8 cellular contexts compared by ENCODE assay signal in the genomic region with DNA sequence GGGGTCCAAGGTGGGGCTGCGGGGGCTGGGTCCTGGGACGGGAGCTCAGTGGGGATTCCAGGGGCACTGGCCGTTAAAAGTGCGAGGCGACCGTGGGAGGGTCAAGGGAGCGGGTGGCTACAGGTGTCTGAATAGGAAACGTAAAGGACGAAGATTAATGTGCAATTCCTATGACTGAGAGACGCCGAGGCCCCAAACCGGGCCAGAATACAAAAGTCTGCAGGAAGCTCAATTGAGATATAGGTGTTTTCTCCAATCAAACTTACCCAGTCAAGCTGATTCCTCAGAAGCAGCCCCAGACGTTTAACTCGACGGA. TPM values are rescaled to one million over a fixed set of nuclear protein-coding genes. Genes with fewer than 3 reads are reported as not detected.
A peak's percentile ranks its signal among the peaks of the same experiment; 100 is the strongest.
DNase-seq lines count a peak whose midpoint lies in the region; ATAC-seq and TF ChIP-seq lines count a peak whose summit lies in the region.

A gene (minus strand): TSS at position 305 of the 316 bp plus-strand sequence. CDS start 7,247 bp downstream, outside the sequence.

- peak within 1 kb of the TSS; percentile 79 for H3K27ac ChIP-seq in CD8-positive, alpha-beta T cell (ENCODE audit: low read depth, low read length)
- peak within 1 kb of the TSS; percentile 8 for H3K27ac ChIP-seq in iPS-18a (ENCODE audit: low read length)

- H3K36me3 ChIP-seq in CD8-positive, alpha-beta T cell (ENCODE audit: insufficient read depth, low read length), result no peaks in the 10 kb centered on the region
- no peaks in the 10 kb centered on the region for H3K36me3 ChIP-seq in iPS-18a (ENCODE audit: control insufficient read depth, low read depth, low read length)

- H3K9ac ChIP-seq in iPS-18a (ENCODE audit: low read length), result peak within 1 kb of the TSS; percentile 63

- no peaks in the 10 kb centered on the region for H3K27me3 ChIP-seq in CD8-positive, alpha-beta T cell (ENCODE audit: insufficient read depth, low read length)
- H3K27me3 ChIP-seq in iPS-18a (ENCODE audit: control insufficient read depth, insufficient read depth, low read length), result no peaks in the 10 kb centered on the region

- no peaks in the 10 kb centered on the region for H3K9me3 ChIP-seq in CD8-positive, alpha-beta T cell (ENCODE audit: low read length)
- H3K9me3 ChIP-seq in iPS-18a (ENCODE audit: control insufficient read depth, low read depth, low read length), result no peaks in the 10 kb centered on the region

- H3K4me1 ChIP-seq in CD8-positive, alpha-beta T cell (ENCODE audit: insufficient read depth, low read length), result peaks cover 22% of the 10 kb centered on the region
- H3K4me1 ChIP-seq in iPS-18a (ENCODE audit: control insufficient read depth, low read depth, low read length), result peaks cover 23% of the 10 kb centered on the region

- POLR2A ChIA-PET in CD8-positive, alpha-beta T cell (lab: Charles Lee), result interaction anchor here (0.7 to 4.6 kb wide), 14 partner anchors 10 to 903 kb away, joined by 3 to 53 read pairs (median 4); a partner anchor contains a TSS
- POLR2A ChIA-PET in activated naive CD8-positive, alpha-beta T cell treated with anti-CD3 and anti-CD28 coated beads, Interleukin-2, amount 10 ng/mL, durations not matched to agents 7 days and 5 days (lab: Charles Lee), result interaction anchor here (0.6 to 4.4 kb wide), 21 partner anchors 10 to 194 kb away, joined by 3 to 76 read pairs (median 5); a partner anchor contains a TSS

- peak within 1 kb of the TSS; percentile 72 for H3K4me3 ChIP-seq in CD8-positive, alpha-beta T cell (ENCODE audit: low read depth, low read length)
- peak within 1 kb of the TSS; percentile 68 for H3K4me3 ChIP-seq in iPS-18a (ENCODE audit: low read length)

- no peak for ATAC-seq in CD8-positive, alpha-beta T cell
- ATAC-seq in HG03025 (IDR thresholded peaks at IDR 0.05; ENCODE audit: low FRiP score, unreplicated experiment) (peak; percentile 12), GM19324 (IDR thresholded peaks at IDR 0.05; ENCODE audit: low FRiP score, unreplicated experiment) (no peak), HG03378 (IDR thresholded peaks at IDR 0.05; ENCODE audit: unreplicated experiment) (no peak)
- ATAC-seq in activated naive CD8-positive, alpha-beta T cell treated with anti-CD3 and anti-CD28 coated beads, Interleukin-2, amount 10 ng/mL, durations not matched to agents 7 days and 5 days (ENCODE audit: low read depth), result peak; percentile 15

- intact Hi-C loops in CD8-positive, alpha-beta T cell (cut with DNase I, micrococcal nuclease), result loop anchor here (1.0 to 5.0 kb wide), 8 partner anchors 26 to 380 kb away; a partner anchor contains a TSS

- peaks cover 46% of the 10 kb centered on the region for H3K4me1 Mint-ChIP-seq in CD8-positive, alpha-beta T cell (ENCODE audit: low read depth)
- peaks cover 24% of the 10 kb centered on the region for H3K4me1 Mint-ChIP-seq in activated naive CD8-positive, alpha-beta T cell treated with anti-CD3 and anti-CD28 coated beads, Interleukin-2, amount 10 ng/mL, durations not matched to agents 7 days and 5 days
- H3K4me1 Mint-ChIP-seq in stimulated activated naive CD8-positive, alpha-beta T cell treated with anti-CD3 and anti-CD28 coated beads, Interleukin-15, Interleukin-2, amounts not matched to agents 100 ng/mL and 50 ng/mL, for 24 hours (ENCODE audit: low read depth), result peaks cover 29% of the 10 kb centered on the region

- H3K36me3 Mint-ChIP-seq in CD8-positive, alpha-beta T cell, result peaks cover 7% of the 10 kb centered on the region
- no peaks in the 10 kb centered on the region for H3K36me3 Mint-ChIP-seq in activated naive CD8-positive, alpha-beta T cell treated with anti-CD3 and anti-CD28 coated beads, Interleukin-2, amount 10 ng/mL, durations not matched to agents 7 days and 5 days
- no peaks in the 10 kb centered on the region for H3K36me3 Mint-ChIP-seq in stimulated activated naive CD8-positive, alpha-beta T cell treated with anti-CD3 and anti-CD28 coated beads, Interleukin-15, Interleukin-2, amounts not matched to agents 100 ng/mL and 50 ng/mL, for 24 hours (ENCODE audit: low read depth)

- H3K9me3 Mint-ChIP-seq in CD8-positive, alpha-beta T cell, result no peaks in the 10 kb centered on the region
- no peaks in the 10 kb centered on the region for H3K9me3 Mint-ChIP-seq in activated naive CD8-positive, alpha-beta T cell treated with anti-CD3 and anti-CD28 coated beads, Interleukin-2, amount 10 ng/mL, durations not matched to agents 7 days and 5 days
- no peaks in the 10 kb centered on the region for H3K9me3 Mint-ChIP-seq in stimulated activated naive CD8-positive, alpha-beta T cell treated with anti-CD3 and anti-CD28 coated beads, Interleukin-15, Interleukin-2, amounts not matched to agents 100 ng/mL and 50 ng/mL, for 24 hours

- CTCF ChIA-PET in CD8-positive, alpha-beta T cell (lab: Charles Lee), result interaction anchor here (0.7 to 20.0 kb wide), 29 partner anchors 8 to 159 kb away, joined by 3 to 442 read pairs (median 4); a partner anchor contains a TSS

- no peaks in the 10 kb centered on the region for H3K27me3 Mint-ChIP-seq in CD8-positive, alpha-beta T cell (ENCODE audit: low read depth)
- H3K27me3 Mint-ChIP-seq in activated naive CD8-positive, alpha-beta T cell treated with anti-CD3 and anti-CD28 coated beads, Interleukin-2, amount 10 ng/mL, durations not matched to agents 7 days and 5 days, result peaks cover 4% of the 10 kb centered on the region
- H3K27me3 Mint-ChIP-seq in stimulated activated naive CD8-positive, alpha-beta T cell treated with anti-CD3 and anti-CD28 coated beads, Interleukin-15, Interleukin-2, amounts not matched to agents 100 ng/mL and 50 ng/mL, for 24 hours, result no peaks in the 10 kb centered on the region

- peak within 1 kb of the TSS; percentile 99 for H3K27ac Mint-ChIP-seq in CD8-positive, alpha-beta T cell
- peak within 1 kb of the TSS; percentile 99 for H3K27ac Mint-ChIP-seq in activated naive CD8-positive, alpha-beta T cell treated with anti-CD3 and anti-CD28 coated beads, Interleukin-2, amount 10 ng/mL, durations not matched to agents 7 days and 5 days
- peak within 1 kb of the TSS; percentile 98 for H3K27ac Mint-ChIP-seq in stimulated activated naive CD8-positive, alpha-beta T cell treated with anti-CD3 and anti-CD28 coated beads, Interleukin-15, Interleukin-2, amounts not matched to agents 100 ng/mL and 50 ng/mL, for 24 hours

- no peak for TF ChIP-seq CTCF in CD8-positive, alpha-beta T cell (IDR thresholded peaks at IDR 0.05)

- no peak for DNase-seq in CD8-positive, alpha-beta T cell
- no peak for DNase-seq in activated naive CD8-positive, alpha-beta T cell treated with anti-CD3 and anti-CD28 coated beads, Interleukin-2, amount 10 ng/mL, durations not matched to agents 7 days and 5 days
- DNase-seq in activated CD8-positive, alpha-beta memory T cell treated with anti-CD3 and anti-CD28 coated beads, Interleukin-2, amount 50 U/mL, for 4 hours, result no peak

- peak within 1 kb of the TSS; percentile 92 for H3K4me3 Mint-ChIP-seq in CD8-positive, alpha-beta T cell
- H3K4me3 Mint-ChIP-seq in activated naive CD8-positive, alpha-beta T cell treated with anti-CD3 and anti-CD28 coated beads, Interleukin-2, amount 10 ng/mL, durations not matched to agents 7 days and 5 days, result peak within 1 kb of the TSS; percentile 97
- H3K4me3 Mint-ChIP-seq in stimulated activated naive CD8-positive, alpha-beta T cell treated with anti-CD3 and anti-CD28 coated beads, Interleukin-15, Interleukin-2, amounts not matched to agents 100 ng/mL and 50 ng/mL, for 24 hours, result peak within 1 kb of the TSS; percentile 94

RNA-seq across cellular contexts. Expression of the gene that starts here (rescaled TPM):
- 10 to 100 TPM in 1 of 2 experiments, 1 to 10 TPM in 1; 9.1 to 11.8 TPM for total RNA-seq in CD8-positive, alpha-beta T cell
- total RNA-seq in activated naive CD8-positive, alpha-beta T cell treated with anti-CD3 and anti-CD28 coated beads, Interleukin-2, amount 10 ng/mL, durations not matched to agents 7 days and 5 days, result 10 to 100 TPM; 13.5 to 15.4 TPM

Comparison
In these comparisons a context has a peak if more than half of its experiments do, and no peak if none do; other contexts are left out.
1. ATAC-seq: peak in HG03025 (single experiment) and activated naive CD8-positive, alpha-beta T cell treated with anti-CD3 and anti-CD28 coated beads, Interleukin-2, amount 10 ng/mL, durations not matched to agents 7 days and 5 days (single experiment); none in CD8-positive, alpha-beta T cell (single experiment), GM19324 (single experiment) and HG03378 (single experiment).
2. Peak in every context shown above with its lines, with median percentiles within 50 percentile points of each other: H3K27ac Mint-ChIP-seq and H3K4me3 Mint-ChIP-seq.